Comparison of ENCODE assay signal across 17 cellular contexts in the genomic region with DNA sequence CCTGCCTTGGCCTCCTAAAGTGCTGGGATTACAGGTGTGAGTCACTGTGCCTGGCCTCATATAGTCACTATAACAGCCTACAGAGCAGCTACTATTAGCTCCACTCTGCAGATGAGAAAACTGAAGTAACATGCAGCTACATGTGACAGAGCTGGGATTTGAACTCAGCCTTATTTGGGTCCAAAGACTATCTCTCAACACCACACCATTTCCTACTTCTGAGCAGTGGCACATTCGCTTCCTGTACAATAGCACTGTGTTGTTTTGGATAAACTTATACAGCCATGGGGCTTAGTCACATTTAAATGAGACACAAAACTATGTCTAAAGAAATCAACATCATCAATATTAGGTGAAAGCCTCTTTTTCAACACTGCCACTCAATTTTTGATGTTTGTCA.
DNase-seq lines count a peak whose midpoint lies in the region; ATAC-seq, FAIRE-seq and TF ChIP-seq lines count a peak whose summit lies in the region.
"Had no signal": no experiment of that assay in that cellular context is flagged by ENCODE, and none has a peak within 500 bp of the region (broad histone marks: within the 10 kb centered on the region; RNA-seq: fewer than 3 reads in every experiment).

No MANE protein-coding gene starts in this region.

- ATAC-seq in HepG2 = peak; percentile 35; the same call in 2 of the 3 replicates
- ATAC-seq in right lobe of liver = no peak

- H3K9me3 Mint-ChIP-seq in mesothelial cell of epicardium (peaks cover 8% of the 10 kb centered on the region), type B pancreatic cell (no peaks in the 10 kb centered on the region)
- H3K9me3 Mint-ChIP-seq in activated naive CD4-positive, alpha-beta T cell treated with anti-CD3 and anti-CD28 coated beads, Interleukin-2, amount 10 ng/mL, durations not matched to agents 7 days and 5 days = peaks cover 3% of the 10 kb centered on the region

- H3K9ac ChIP-seq in HepG2 (ENCODE audit: insufficient read depth, low read depth, low read length) = no peak overlapping the region
- H3K9ac ChIP-seq: BLaER1 treated with 17β-estradiol and CSF1 and Interleukin-3, amounts not matched to agents 10 nM and 100 nM; KMS-11 had no signal

- H3K4me1 Mint-ChIP-seq in mesothelial cell of epicardium = peaks cover 17% of the 10 kb centered on the region
- peaks cover 21% of the 10 kb centered on the region for H3K4me1 Mint-ChIP-seq in type B pancreatic cell (ENCODE audit: unreplicated experiment)
- no peaks in the 10 kb centered on the region for H3K4me1 Mint-ChIP-seq in activated naive CD4-positive, alpha-beta T cell treated with anti-CD3 and anti-CD28 coated beads, Interleukin-2, amount 10 ng/mL, durations not matched to agents 7 days and 5 days

- H3K27me3 ChIP-seq in HepG2 (ENCODE audit: control insufficient read depth in 1 of 2, insufficient read depth in 2 of 2, low read length in 2 of 2) (no peaks in the 10 kb centered on the region), right lobe of liver (no peaks in the 10 kb centered on the region), dorsolateral prefrontal cortex (no peaks in the 10 kb centered on the region)
- H3K27me3 ChIP-seq: BLaER1 treated with 17β-estradiol and CSF1 and Interleukin-3, amounts not matched to agents 10 nM and 100 nM had no signal

- no peaks in the 10 kb centered on the region for H3K27me3 Mint-ChIP-seq in mesothelial cell of epicardium (ENCODE audit: low read depth)
- no peaks in the 10 kb centered on the region for H3K27me3 Mint-ChIP-seq in type B pancreatic cell
- no peaks in the 10 kb centered on the region for H3K27me3 Mint-ChIP-seq in activated naive CD4-positive, alpha-beta T cell treated with anti-CD3 and anti-CD28 coated beads, Interleukin-2, amount 10 ng/mL, durations not matched to agents 7 days and 5 days

- POLR2A ChIA-PET in HepG2 (lab: Yijun Ruan, JAX) = no interaction called here

- no peak for FAIRE-seq in HepG2 (lab: Jason Lieb, UNC)

- no peaks in the 10 kb centered on the region for H3K79me2 ChIP-seq in HepG2 (ENCODE audit: insufficient read depth, low read length)

- H3K27ac Mint-ChIP-seq in mesothelial cell of epicardium (peak overlapping the region; percentile 95), type B pancreatic cell (peak overlapping the region; percentile 9)
- no peak overlapping the region for H3K27ac Mint-ChIP-seq in activated naive CD4-positive, alpha-beta T cell treated with anti-CD3 and anti-CD28 coated beads, Interleukin-2, amount 10 ng/mL, durations not matched to agents 7 days and 5 days

- TF ChIP-seq CTCF in HepG2 (CRISPR knock-in tag; IDR thresholded peaks at IDR 0.05) = no peak
- TF ChIP-seq CTCF in right lobe of liver (IDR thresholded peaks at IDR 0.05) = no peak
- TF ChIP-seq CTCF in dorsolateral prefrontal cortex (IDR thresholded peaks at IDR 0.05 in 54 of 56, conservative IDR thresholded peaks at IDR 0.05 in 2 of 56; ENCODE audit: low read depth in 1 of 56, partially characterized antibody in 56 of 56) = no peak
- TF ChIP-seq CTCF in mesothelial cell of epicardium (IDR thresholded peaks at IDR 0.05; ENCODE audit: unreplicated experiment) = no peak
- no peak for TF ChIP-seq CTCF in type B pancreatic cell (conservative IDR thresholded peaks at IDR 0.05)

- H3K36me3 ChIP-seq in HepG2 (replicated peaks in 1 of 2; ENCODE audit: control insufficient read depth in 1 of 2, insufficient read depth in 2 of 2, low read length in 2 of 2) (peaks cover 12 to 40% of the 10 kb centered on the region in 2 experiments), right lobe of liver (peaks cover 0 to 31% (median 2%) of the 10 kb centered on the region in 4 donors)

- H4K20me1 ChIP-seq in HepG2 (ENCODE audit: insufficient read depth, low read length) = no peaks in the 10 kb centered on the region
- H4K20me1 ChIP-seq: BLaER1 treated with 17β-estradiol and CSF1 and Interleukin-3, amounts not matched to agents 10 nM and 100 nM had no signal

- no peak for TF ChIP-seq RAD21 in HepG2 (CRISPR knock-in tag; IDR thresholded peaks at IDR 0.05)

- H3K4me1 ChIP-seq in HepG2 (ENCODE audit: insufficient read depth, low read length) (peaks cover 20% of the 10 kb centered on the region), right lobe of liver (no peaks in the 10 kb centered on the region)
- H3K4me1 ChIP-seq: BLaER1 treated with 17β-estradiol and CSF1 and Interleukin-3, amounts not matched to agents 10 nM and 100 nM had no signal

- H3K4me3 ChIP-seq in HepG2 (replicated peaks in 1 of 3; ENCODE audit: insufficient read depth in 1 of 3, low read depth in 2 of 3, low read length in 3 of 3) (no peak overlapping the region), right lobe of liver (no peak overlapping the region), dorsolateral prefrontal cortex (no peak overlapping the region)
- H3K4me3 ChIP-seq: BLaER1 treated with 17β-estradiol and CSF1 and Interleukin-3, amounts not matched to agents 10 nM and 100 nM had no signal

- H3K4me2 ChIP-seq in HepG2 (ENCODE audit: low read depth, low read length) = no peak overlapping the region; the same call in 1 of the 2 replicates
- H3K4me2 ChIP-seq: BLaER1 treated with 17β-estradiol and CSF1 and Interleukin-3, amounts not matched to agents 10 nM and 100 nM; KMS-11 had no signal

- 94% methylated on average over 1 of the region's 1 CpG for WGBS in HepG2 (ENCODE audit: low lambda C conversion rate)
- 86% methylated on average over 1 of the region's 1 CpG for WGBS in right lobe of liver (ENCODE audit: insufficient coverage, low coverage, low lambda C conversion rate, missing lambda C conversion rate)

- TF ChIP-seq POLR2A in HepG2 (IDR thresholded peaks at IDR 0.05; ENCODE audit: insufficient read depth in 1 of 2, low read depth in 2 of 2, low read length in 2 of 2) = no peak
- TF ChIP-seq POLR2A in right lobe of liver (IDR thresholded peaks at IDR 0.05) = no peak

- no TSS peak for BruUV-seq in HepG2 (replicated peaks; lab: Mats Ljungman, UMichigan)

- no peak for TF ChIP-seq EP300 in HepG2 (IDR thresholded peaks at IDR 0.05; ENCODE audit: low read depth in 2 of 2, low read length in 2 of 2)
- TF ChIP-seq EP300 in HepG2 (CRISPR knock-in tag; IDR thresholded peaks at IDR 0.05; ENCODE audit: borderline replicate concordance) = no peak

- no peak overlapping the region for H2AFZ ChIP-seq in HepG2 (ENCODE audit: low read length)

- in situ Hi-C loops in HepG2 (cut with HindIII; ENCODE audit: extremely low pct_ligation_motif_present, low pct_unique_long_range_greater_than_20kb) = no loop called here

- H3K36me3 Mint-ChIP-seq in mesothelial cell of epicardium (peaks cover 27% of the 10 kb centered on the region), type B pancreatic cell (peaks cover 29% of the 10 kb centered on the region)
- peaks cover 17% of the 10 kb centered on the region for H3K36me3 Mint-ChIP-seq in activated naive CD4-positive, alpha-beta T cell treated with anti-CD3 and anti-CD28 coated beads, Interleukin-2, amount 10 ng/mL, durations not matched to agents 7 days and 5 days

- H3K27ac ChIP-seq in HepG2 (ENCODE audit: extremely low read length, insufficient read depth, low read length) (peak overlapping the region; percentile 15), right lobe of liver (no peak overlapping the region), dorsolateral prefrontal cortex (peak overlapping the region in 55 of 59 donors; percentile 24 to 97 (median 84))
- H3K27ac ChIP-seq: BLaER1 treated with 17β-estradiol and CSF1 and Interleukin-3, amounts not matched to agents 10 nM and 100 nM; KMS-11 had no signal

- H3K4me3 Mint-ChIP-seq in mesothelial cell of epicardium (no peak overlapping the region), type B pancreatic cell (no peak overlapping the region)
- no peak overlapping the region for H3K4me3 Mint-ChIP-seq in activated naive CD4-positive, alpha-beta T cell treated with anti-CD3 and anti-CD28 coated beads, Interleukin-2, amount 10 ng/mL, durations not matched to agents 7 days and 5 days

- intact Hi-C loops in HepG2 (cut with micrococcal nuclease; ENCODE audit: unreplicated experiment) (no loop called here), right lobe of liver (cut with DNase I) (no loop called here), dorsolateral prefrontal cortex (cut with DNase I) (loop anchor here in 1 of 2 donors (5.0 to 10.0 kb wide), 2 partner anchors 42 to 200 kb away; a partner anchor contains a TSS)

- CTCF ChIA-PET in HepG2 (lab: Yijun Ruan, JAX; ENCODE audit: low intra/inter-chr PET ratio, low total read pairs) = no interaction called here
- CTCF ChIA-PET in activated naive CD4-positive, alpha-beta T cell treated with anti-CD3 and anti-CD28 coated beads, Interleukin-2, amount 10 ng/mL, durations not matched to agents 7 days and 5 days (lab: Charles Lee) = interaction anchor here (0.8 kb wide), 1 partner anchor 14 kb away, joined by 3 read pairs; no protein-coding TSS in a partner anchor

- H3K9me3 ChIP-seq in HepG2 (ENCODE audit: low read length) (no peaks in the 10 kb centered on the region), right lobe of liver (no peaks in the 10 kb centered on the region)

- peak; percentile 5 for DNase-seq in HepG2 (ENCODE audit: low spot score)
- DNase-seq in right lobe of liver = no peak
- DNase-seq in dorsolateral prefrontal cortex = no peak
- no peak for DNase-seq in mesothelial cell of epicardium (ENCODE audit: low spot score in 2 of 2, unreplicated experiment in 2 of 2)
- no peak for DNase-seq in type B pancreatic cell (ENCODE audit: extremely low spot score, unreplicated experiment)
- DNase-seq in NK-92 (lab: John Stamatoyannopoulos, UW; ENCODE audit: unreplicated experiment) = no peak
- no peak for DNase-seq in activated naive CD4-positive, alpha-beta T cell treated with anti-CD3 and anti-CD28 coated beads, Interleukin-2, amount 10 ng/mL, durations not matched to agents 7 days and 5 days
- DNase-seq in dedifferentiated amniotic fluid mesenchymal stem cell (ENCODE audit: extremely low spot score) = no peak
- DNase-seq: EL; NCI-H1092; NCI-H1694; NCI-H2107; NCI-H226; NCI-H526; NK-92 treated with Interleukin-12 subunit alpha and Interleukin-12 subunit beta, amount 100 ng/mL, for 24 hours had no signal

TF ChIP-seq in HepG2, 621 proteins besides CTCF, POLR2A, EP300 and RAD21:
- TF ChIP-seq HNF4A (CRISPR knock-in tag; IDR thresholded peaks at IDR 0.05) (0 out of 2 replicates have a peak, but pooled peaks have one; percentile 19), ZNF468 (CRISPR knock-in tag; IDR thresholded peaks at IDR 0.05) (no peak), ZNF629 (CRISPR knock-in tag; conservative IDR thresholded peaks at IDR 0.05) (peak; percentile 84)

Comparison
In these comparisons a context has a peak if more than half of its experiments do, and no peak if none do; other contexts are left out.
1. H3K27ac ChIP-seq: peak in HepG2 (single experiment) and dorsolateral prefrontal cortex (55 of 59); none in right lobe of liver (0 of 3).